19 cellular contexts compared by ENCODE assay signal in the genomic region with DNA sequence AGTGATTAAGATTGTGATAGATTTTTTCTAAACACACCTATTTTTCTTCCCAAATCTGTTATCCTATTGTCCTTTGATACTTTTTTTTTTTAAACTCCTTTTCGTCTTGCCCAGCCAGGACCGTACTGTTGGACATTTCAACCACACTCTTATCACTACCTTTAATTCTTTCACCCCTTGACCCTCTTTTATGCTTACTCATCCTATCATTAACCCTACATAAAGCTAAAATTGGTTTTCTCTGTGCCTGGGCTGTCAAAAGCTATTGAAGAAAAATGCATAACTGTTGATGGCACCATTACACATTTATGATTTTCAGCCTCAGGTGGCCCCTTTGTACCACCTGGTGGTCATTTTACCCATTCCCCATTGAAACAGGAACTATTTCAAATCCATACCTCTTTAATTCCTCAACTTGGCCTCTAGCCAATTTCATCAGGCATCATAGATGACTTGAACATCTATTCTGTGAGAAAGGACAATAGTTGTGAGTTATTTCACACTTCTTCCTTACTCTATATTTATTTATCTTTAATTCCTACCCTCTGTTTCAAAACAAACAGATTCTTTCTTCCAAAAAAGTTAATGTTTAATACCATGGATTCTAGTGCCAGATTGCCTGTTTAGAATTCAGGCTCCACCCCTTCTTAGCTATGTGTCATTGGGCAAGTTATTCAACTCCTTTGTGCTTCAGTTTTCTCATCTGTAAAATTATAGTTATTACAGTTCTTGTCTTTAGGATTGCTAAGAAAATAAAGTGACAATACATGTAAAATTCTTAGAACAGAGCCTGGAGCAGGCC.
DNase-seq lines count a peak whose midpoint lies in the region; ATAC-seq, FAIRE-seq and TF ChIP-seq lines count a peak whose summit lies in the region.
"Had no signal": no experiment of that assay in that cellular context is flagged by ENCODE, and none has a peak within 500 bp of the region (broad histone marks: within the 10 kb centered on the region; RNA-seq: fewer than 3 reads in every experiment).

No MANE protein-coding gene starts in this region.

- H4K20me1 ChIP-seq in HCT116 (ENCODE audit: insufficient read depth), result no peaks in the 10 kb centered on the region
- H4K20me1 ChIP-seq in OCI-LY1 (ENCODE audit: insufficient read depth, low read length), result no peaks in the 10 kb centered on the region
- H4K20me1 ChIP-seq in keratinocyte (ENCODE audit: control insufficient read depth, extremely low read depth, insufficient read depth, low read length), result no peaks in the 10 kb centered on the region

- FAIRE-seq in keratinocyte (lab: Jason Lieb, UNC) (peak; percentile 17), D721Med (lab: Jason Lieb, UNC) (no peak), H54 (lab: Jason Lieb, UNC) (no peak)

- CTCF ChIA-PET in HCT116 (lab: Charles Lee), result no interaction called here

- H3F3A ChIP-seq in OCI-LY1 (ENCODE audit: insufficient read depth, low read length), result no peaks in the 10 kb centered on the region

- H3K36me3 ChIP-seq in HCT116 (ENCODE audit: control insufficient read depth in 1 of 2, insufficient read depth in 2 of 2, low read length in 2 of 2) (no peaks in the 10 kb centered on the region), OCI-LY1 (ENCODE audit: insufficient read depth, low read length) (no peaks in the 10 kb centered on the region), keratinocyte (ENCODE audit: control insufficient read depth in 2 of 2, extremely low read depth in 1 of 2, insufficient read depth in 2 of 2, low read length in 2 of 2) (no peaks in the 10 kb centered on the region)
- H3K36me3 ChIP-seq: tibial artery had no signal

- H3K9ac ChIP-seq in HCT116 (ENCODE audit: low read length) (no peak overlapping the region), OCI-LY1 (ENCODE audit: low read length) (no peak overlapping the region), keratinocyte (ENCODE audit: control insufficient read depth, extremely low read depth, insufficient read depth, low read length) (no peak overlapping the region)

- H3K4me3 ChIP-seq in HCT116 (replicated peaks in 1 of 2; ENCODE audit: low read depth in 1 of 2, low read length in 2 of 2), result no peak overlapping the region
- H3K4me3 ChIP-seq in OCI-LY1 (ENCODE audit: low read depth, low read length, poor library complexity, severe bottlenecking), result no peak overlapping the region
- H3K4me3 ChIP-seq in keratinocyte (ENCODE audit: control insufficient read depth in 2 of 3, extremely low read depth in 1 of 3, insufficient read depth in 2 of 3, low read depth in 1 of 3, low read length in 3 of 3), result no peak overlapping the region
- H3K4me3 ChIP-seq: tibial artery had no signal

- H3K9me2 ChIP-seq in HCT116 (ENCODE audit: insufficient read depth) (no peaks in the 10 kb centered on the region; the same call in 1 of the 2 replicates), OCI-LY1 (ENCODE audit: low read depth, low read length) (no peaks in the 10 kb centered on the region)

- ATAC-seq in HCT116, result no peak
- ATAC-seq: activated CD4-positive, CD25-positive, alpha-beta regulatory T cell treated with anti-CD3 and anti-CD28 coated beads, Interleukin-2, amount 50 U/mL, for 24 hours; activated CD8-positive, alpha-beta T cell treated with anti-CD3 and anti-CD28 coated beads, Interleukin-2, amount 10 ng/mL, durations not matched to agents 7 days and 5 days; naive thymus-derived CD8-positive, alpha-beta T cell; right cardiac atrium; stimulated activated naive CD8-positive, alpha-beta T cell treated with anti-CD3 and anti-CD28 coated beads, Interleukin-15, amount 100 ng/mL, for 72 hours had no signal

- 0 out of 6 replicates have a peak, but pooled peaks of 2 of the 3 experiments have one; percentile 8 to 14 for TF ChIP-seq CTCF in HCT116 (IDR thresholded peaks at IDR 0.05 in 2 of 3, conservative IDR thresholded peaks at IDR 0.05 in 1 of 3; ENCODE audit: borderline replicate concordance in 1 of 3, insufficient read depth in 1 of 3, low read depth in 2 of 3, low read length in 2 of 3)
- peak; percentile 5; the same call in 1 of the 2 replicates for TF ChIP-seq CTCF in OCI-LY1 (IDR thresholded peaks at IDR 0.05; ENCODE audit: low read length)
- TF ChIP-seq CTCF in keratinocyte (optimal IDR thresholded peaks at IDR 0.05 in 1 of 3, IDR thresholded peaks at IDR 0.05 in 1 of 3, conservative IDR thresholded peaks at IDR 0.05 in 1 of 3; ENCODE audit: extremely low read depth in 1 of 3, insufficient read depth in 2 of 3, low read length in 3 of 3), result no peak
- TF ChIP-seq CTCF in D721Med (IDR thresholded peaks at IDR 0.05; ENCODE audit: insufficient read depth, missing control alignments), result no peak

- no TSS peak for BruUV-seq in HCT116 (replicated peaks; lab: Mats Ljungman, UMichigan)

- DNase-seq in Caki2 (ENCODE audit: low read depth) (peak; percentile 90), HCT116 (ENCODE audit: low read depth, low spot score) (no peak), keratinocyte (ENCODE audit: low read depth, low spot score) (no peak), D721Med (ENCODE audit: insufficient read length, low spot score) (no peak), H54 (ENCODE audit: insufficient read length, low spot score) (no peak)
- DNase-seq in effector CD4-positive, alpha-beta T cell, result no peak
- DNase-seq: activated CD8-positive, alpha-beta T cell treated with anti-CD3 and anti-CD28 coated beads, Interleukin-2, amount 10 ng/mL, durations not matched to agents 7 days and 5 days; activated naive CD4-positive, alpha-beta T cell treated with Interleukin-2 at 50 U/mL for 16 hours; activated T-cell treated with anti-CD3 and anti-CD28 coated beads, Interleukin-2, amount 50 U/mL, for 24 hours; AML-193; cortex of kidney; naive thymus-derived CD8-positive, alpha-beta T cell; NCI-H1436 treated with DMSO at 0.1 percent for 48 hours; right cardiac atrium; stimulated activated naive CD8-positive, alpha-beta T cell treated with anti-CD3 and anti-CD28 coated beads, Interleukin-15, amount 100 ng/mL, for 72 hours; T-helper 9 cell; tibial artery had no signal

- POLR2A ChIA-PET in HCT116 (lab: Charles Lee), result no interaction called here

- no peak for TF ChIP-seq POLR2A in HCT116 (IDR thresholded peaks at IDR 0.05; ENCODE audit: borderline replicate concordance, extremely low read depth, insufficient read depth, insufficient read length)
- no peak for TF ChIP-seq POLR2A in H54 (IDR thresholded peaks at IDR 0.05; ENCODE audit: low read depth, low read length)

- H3K4me1 ChIP-seq in HCT116 (ENCODE audit: control insufficient read depth in 1 of 2, insufficient read depth in 2 of 2, low read length in 2 of 2) (no peaks in the 10 kb centered on the region), OCI-LY1 (ENCODE audit: insufficient read depth, low read length, severe bottlenecking) (peaks cover 19% of the 10 kb centered on the region), keratinocyte (ENCODE audit: control insufficient read depth, extremely low read depth, insufficient read depth, low read length) (no peaks in the 10 kb centered on the region)
- H3K4me1 ChIP-seq: tibial artery had no signal

- dilution Hi-C loops in keratinocyte (cut with MboI; ENCODE audit: extremely low pct_ligation_motif_present, low sequenced_read_pairs), result no loop called here

- intact Hi-C loops in HCT116 (cut with micrococcal nuclease), result no loop called here

- TF ChIP-seq RAD21 in HCT116 (IDR thresholded peaks at IDR 0.05; ENCODE audit: low read depth), result no peak

- RAD21 ChIA-PET in HCT116 (lab: Charles Lee; ENCODE audit: low non-redundant PET in 1 of 2, low total read pairs in 2 of 2, uncharacterized antibody in 2 of 2, unreplicated experiment in 2 of 2), result no interaction called here

- H3K79me2 ChIP-seq in HCT116 (ENCODE audit: insufficient read depth, low read length), result no peaks in the 10 kb centered on the region
- H3K79me2 ChIP-seq in OCI-LY1 (ENCODE audit: insufficient read depth, low read length), result no peaks in the 10 kb centered on the region
- no peaks in the 10 kb centered on the region for H3K79me2 ChIP-seq in keratinocyte (ENCODE audit: control insufficient read depth, insufficient read depth, low read length)

- no peaks in the 10 kb centered on the region for H3K27me3 ChIP-seq in HCT116 (ENCODE audit: insufficient read depth, low read length)
- no peaks in the 10 kb centered on the region for H3K27me3 ChIP-seq in OCI-LY1 (ENCODE audit: insufficient read depth, low read length)
- H3K27me3 ChIP-seq in keratinocyte (ENCODE audit: control insufficient read depth, extremely low read depth, insufficient read depth, low read length), result no peaks in the 10 kb centered on the region
- H3K27me3 ChIP-seq: tibial artery had no signal

- H3K9me3 ChIP-seq in HCT116 (ENCODE audit: control insufficient read depth in 1 of 2, insufficient read depth in 1 of 2, low read depth in 1 of 2, low read length in 2 of 2) (no peaks in the 10 kb centered on the region), OCI-LY1 (ENCODE audit: low read length) (no peaks in the 10 kb centered on the region), keratinocyte (ENCODE audit: control insufficient read depth, low read depth, low read length) (no peaks in the 10 kb centered on the region)
- H3K9me3 ChIP-seq: tibial artery had no signal

- no peaks in the 10 kb centered on the region for H3K9me1 ChIP-seq in keratinocyte (ENCODE audit: control insufficient read depth, extremely low read depth, insufficient read depth, low read length)

- no peak overlapping the region for H2AFZ ChIP-seq in HCT116 (ENCODE audit: low read depth, low read length, poor library complexity, severe bottlenecking)
- no peak overlapping the region for H2AFZ ChIP-seq in OCI-LY1 (ENCODE audit: low read length)
- H2AFZ ChIP-seq in keratinocyte (ENCODE audit: control insufficient read depth, low read length), result no peak overlapping the region

- H3K4me2 ChIP-seq in HCT116 (ENCODE audit: low read length) (no peak overlapping the region), OCI-LY1 (ENCODE audit: low read length) (no peak overlapping the region), keratinocyte (ENCODE audit: control insufficient read depth, extremely low read depth, insufficient read depth, low read depth, low read length) (no peak overlapping the region)

- in situ Hi-C loops in Caki2 (cut with HindIII; ENCODE audit: low pct_unique_long_range_greater_than_20kb, low sequenced_read_pairs), result no loop called here

- no peak overlapping the region for H3K27ac ChIP-seq in HCT116 (ENCODE audit: low read depth, low read length)
- no peak overlapping the region for H3K27ac ChIP-seq in OCI-LY1 (ENCODE audit: low read depth, low read length, poor library complexity, severe bottlenecking)
- no peak overlapping the region for H3K27ac ChIP-seq in keratinocyte (ENCODE audit: control insufficient read depth, insufficient read depth, low read length)
- H3K27ac ChIP-seq: tibial artery had no signal

TF ChIP-seq in HCT116, 20 proteins besides CTCF, POLR2A, EP300 and RAD21 (continues in another document):
- TF ChIP-seq CEBPB (IDR thresholded peaks at IDR 0.05; ENCODE audit: low read depth), result no peak
- no peak for TF ChIP-seq TCF7L2 (IDR thresholded peaks at IDR 0.05; ENCODE audit: borderline replicate concordance, extremely low read depth, insufficient read depth, insufficient read length)

Comparison
In these comparisons a context has a peak if more than half of its experiments do, and no peak if none do; other contexts are left out.
1. CTCF ChIP-seq: peak in HCT116 (2 of 3) and OCI-LY1 (single experiment); none in keratinocyte (0 of 3) and D721Med (single experiment).